In the genomic region with DNA sequence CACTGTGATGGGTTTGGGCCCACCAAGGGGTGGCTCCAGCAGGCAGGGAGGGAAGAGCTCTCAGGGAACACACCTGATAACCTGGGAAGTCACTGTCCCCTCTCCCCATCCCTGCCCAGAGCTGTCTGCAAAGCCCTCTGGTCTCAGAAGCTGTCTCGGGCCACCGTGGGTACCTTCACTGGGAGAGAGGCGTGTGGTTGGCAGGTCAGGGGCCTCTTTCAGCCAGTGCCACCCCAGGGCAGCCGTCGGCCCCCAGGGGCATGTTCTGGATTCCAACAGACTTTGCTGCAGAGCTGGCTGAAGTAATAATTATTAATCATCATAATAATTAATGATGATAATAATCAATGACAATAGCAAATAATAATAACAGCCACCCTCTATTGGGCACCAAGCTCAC, we compare ENCODE assay signal across 34 cellular contexts.
"Had no signal": no experiment of that assay in that cellular context is flagged by ENCODE, and none has a peak within 500 bp of the region (broad histone marks: within the 10 kb centered on the region; RNA-seq: fewer than 3 reads in every experiment).

No MANE protein-coding gene starts in this region.

- DNase-seq: Karpas-422, Kasumi-1, KBM-7, KG1, MG63, MM.1S, MV-4-11, NCI-H1048, NCI-H1092, NCI-H1092 treated with DMSO at 0.1 percent for 48 hours, NCI-H1105, NCI-H1417, NCI-H1417 treated with DMSO at 0.1 percent for 48 hours, NCI-H1436, NCI-H1436 treated with DMSO at 0.1 percent for 48 hours, NCI-H146, NCI-H1694, NCI-H1694 treated with DMSO at 0.1 percent for 48 hours, NCI-H187, NCI-H187 treated with DMSO at 0.1 percent for 48 hours, NCI-H1930, NCI-H2029, NCI-H2029 treated with DMSO at 0.1 percent for 48 hours, NCI-H2081, NCI-H2081 treated with DMSO at 0.1 percent for 48 hours, NCI-H2107, NCI-H2171, NCI-H2171 treated with DMSO at 0.1 percent for 48 hours, NCI-H2227 treated with DMSO at 0.1 percent for 48 hours, NCI-H226, NCI-H345, NCI-H446, NCI-H446 treated with DMSO at 0.1 percent for 48 hours had no signal

- H3K9ac ChIP-seq: KMS-11 had no signal

- H3K36me3 ChIP-seq: MG63 had no signal

- H3K4me2 ChIP-seq: KMS-11 had no signal

- H3K4me3 ChIP-seq: MG63 had no signal

- H3K9me3 ChIP-seq: MG63 had no signal

- H3K27me3 ChIP-seq: MG63 had no signal

- H3K27ac ChIP-seq: KMS-11 had no signal
